Comparison of ENCODE assay signal across 8 cellular contexts in genomic region chr6:106511274-106512047, GRCh38.
DNase-seq lines count a peak whose midpoint lies in the region; ATAC-seq, FAIRE-seq and TF ChIP-seq lines count a peak whose summit lies in the region.

No MANE protein-coding gene starts in this region.

- H3K4me3 ChIP-seq in H1 (ENCODE audit: extremely low read depth in 1 of 4, insufficient read depth in 2 of 4, low read depth in 3 of 4, low read length in 4 of 4) = peak overlapping the region; percentile 37 to 69 (median 56)
- H3K4me3 ChIP-seq in mononuclear cell (ENCODE audit: low read length) = peak overlapping the region; percentile 81
- H3K4me3 ChIP-seq in upper lobe of left lung = peak overlapping the region; percentile 38 to 88 (median 70)

- ATAC-seq in HG02943 (IDR thresholded peaks at IDR 0.05; ENCODE audit: low read depth, unreplicated experiment) = peak; percentile 0
- ATAC-seq in upper lobe of left lung (ENCODE audit: low FRiP score in 2 of 2) = peak; percentile 1 to 53
- no peak for ATAC-seq in HG03025 (IDR thresholded peaks at IDR 0.05; ENCODE audit: low FRiP score, unreplicated experiment)

- H3K36me3 ChIP-seq in H1 (ENCODE audit: control insufficient read depth in 2 of 4, insufficient read depth in 4 of 4, low read length in 3 of 4) (no peaks in the 10 kb centered on the region), upper lobe of left lung (no peaks in the 10 kb centered on the region)

- no peak overlapping the region for H2BK12ac ChIP-seq in H1 (ENCODE audit: low read depth, low read length)

- 3% methylated on average over 27 of the region's 29 CpGs; no CpG with 5 or more reads in 1 of the 2 experiments for WGBS in H1 (ENCODE audit: extremely low coverage in 1 of 2, insufficient coverage in 1 of 2, insufficient read length in 1 of 2, insufficient replicate concordance in 2 of 2, low coverage in 1 of 2, low lambda C conversion rate in 2 of 2, missing lambda C conversion rate in 1 of 2), 2 experiments
- WGBS in upper lobe of left lung, 2 donors = 1 to 3% methylated on average over 3 to 24 of the region's 29 CpGs

- no peak overlapping the region for H2BK120ac ChIP-seq in H1 (replicated peaks; ENCODE audit: low read depth, low read length)

- H2AFZ ChIP-seq in H1 (ENCODE audit: low read length) = no peak overlapping the region

- no peak overlapping the region for H4K8ac ChIP-seq in H1 (ENCODE audit: extremely low read depth, insufficient read depth, low read length)

- H3K18ac ChIP-seq in H1 (ENCODE audit: extremely low read depth, low read length) = no peak overlapping the region; the same call in 1 of the 2 replicates

- no peak overlapping the region for H2BK20ac ChIP-seq in H1 (ENCODE audit: low read length)

- no peak overlapping the region for H3K4ac ChIP-seq in H1 (replicated peaks; ENCODE audit: insufficient read length, low read depth, low read length)

- H2AK5ac ChIP-seq in H1 (ENCODE audit: low read depth, low read length) = no peak overlapping the region

- H2BK5ac ChIP-seq in H1 (ENCODE audit: low read depth, low read length) = no peak overlapping the region

- H3K27me3 ChIP-seq in H1 (replicated peaks in 1 of 4; ENCODE audit: control insufficient read depth in 3 of 4, extremely low read depth in 1 of 4, insufficient read depth in 3 of 4, low read length in 3 of 4) = peaks cover 24 to 57% (median 55%) of the 10 kb centered on the region in 4 experiments
- no peaks in the 10 kb centered on the region for H3K27me3 ChIP-seq in mononuclear cell (ENCODE audit: insufficient read depth, low read length)
- no peaks in the 10 kb centered on the region for H3K27me3 ChIP-seq in upper lobe of left lung

- H3K27ac ChIP-seq in VCaP (peak overlapping the region; percentile 100), H1 (ENCODE audit: low read depth, low read length) (no peak overlapping the region), upper lobe of left lung (peak overlapping the region; percentile 90 to 99 (median 93))

- H3K79me1 ChIP-seq in H1 (ENCODE audit: low read depth, low read length) = no peaks in the 10 kb centered on the region

- TF ChIP-seq CTCF in VCaP (conservative IDR thresholded peaks at IDR 0.05) = no peak
- no peak for TF ChIP-seq CTCF in H1 (IDR thresholded peaks at IDR 0.05; ENCODE audit: control extremely low read depth in 1 of 3, insufficient read depth in 1 of 3, low read depth in 1 of 3, low read length in 3 of 3)
- no peak for TF ChIP-seq CTCF in upper lobe of left lung (IDR thresholded peaks at IDR 0.05)

- H3K79me2 ChIP-seq in H1 (ENCODE audit: control insufficient read depth in 1 of 2, insufficient read depth in 2 of 2, low read length in 2 of 2) = no peaks in the 10 kb centered on the region

- DNase-seq in ELR (ENCODE audit: low read depth) (peak; percentile 70), H1 (ENCODE audit: low read depth in 1 of 2, low spot score in 2 of 2) (peak in 1 of 2 experiments; percentile 62), upper lobe of left lung (peak; percentile 65 to 84), NCI-H1930 (lab: John Stamatoyannopoulos, UW) (no peak)

- no peak for FAIRE-seq in H1 (lab: Jason Lieb, UNC)

- H3K56ac ChIP-seq in H1 (replicated peaks; ENCODE audit: insufficient read length, low read depth, low read length) = no peak overlapping the region

- no peak overlapping the region for H2BK15ac ChIP-seq in H1 (ENCODE audit: low read length)

- no peak for TF ChIP-seq EP300 in H1 (IDR thresholded peaks at IDR 0.05; ENCODE audit: borderline replicate concordance in 1 of 2, low read depth in 2 of 2, low read length in 2 of 2)
- TF ChIP-seq EP300 in upper lobe of left lung (IDR thresholded peaks at IDR 0.05) = no peak

- no peak overlapping the region for H4K5ac ChIP-seq in H1 (ENCODE audit: insufficient read length, low read depth, low read length)

- peak overlapping the region; percentile 92 for H3K4me2 ChIP-seq in H1 (ENCODE audit: insufficient read depth in 1 of 2, low read depth in 2 of 2, low read length in 2 of 2)

- no peak overlapping the region for H3K23ac ChIP-seq in H1 (ENCODE audit: insufficient read length)

- H3K4me1 ChIP-seq in H1 (replicated peaks in 1 of 4; ENCODE audit: control insufficient read depth in 3 of 4, insufficient read depth in 4 of 4, low read length in 3 of 4) (peaks cover 0 to 11% (median 4%) of the 10 kb centered on the region in 4 experiments), mononuclear cell (ENCODE audit: insufficient read depth, low read length) (peaks cover 51% of the 10 kb centered on the region), upper lobe of left lung (peaks cover 17 to 67% (median 32%) of the 10 kb centered on the region in 4 donors)

- no peak for TF ChIP-seq POLR2A in H1 (IDR thresholded peaks at IDR 0.05; ENCODE audit: control extremely low read depth in 1 of 2, low read depth in 2 of 2, low read length in 2 of 2)
- no peak for TF ChIP-seq POLR2A in upper lobe of left lung (IDR thresholded peaks at IDR 0.05)

- H3K9ac ChIP-seq in H1 (replicated peaks in 1 of 4; ENCODE audit: extremely low read depth in 1 of 4, low read depth in 3 of 4, low read length in 3 of 4) = no peak overlapping the region

- POLR2A ChIA-PET in H1 (lab: Charles Lee; ENCODE audit: partially characterized antibody) = interaction anchor here (0.7 to 1.4 kb wide), 3 partner anchors 11 to 463 kb away, joined by 3 to 5 read pairs (median 3); partner anchors contain the start of gene ATG5

- no peaks in the 10 kb centered on the region for H4K20me1 ChIP-seq in H1 (replicated peaks in 1 of 2; ENCODE audit: control insufficient read depth in 1 of 2, insufficient read depth in 2 of 2, low read length in 2 of 2)

- H3K9me3 ChIP-seq in H1 (ENCODE audit: insufficient read depth in 2 of 2, low read depth in 1 of 2, low read length in 1 of 2) = no peaks in the 10 kb centered on the region
- no peaks in the 10 kb centered on the region for H3K9me3 ChIP-seq in mononuclear cell (ENCODE audit: low read depth, low read length)
- no peaks in the 10 kb centered on the region for H3K9me3 ChIP-seq in upper lobe of left lung

- CTCF ChIA-PET in H1 (lab: Charles Lee; ENCODE audit: partially characterized antibody) = interaction anchor here (0.7 to 5.1 kb wide), 16 partner anchors 11 to 486 kb away, joined by 3 to 29 read pairs (median 4); partner anchors contain the start of gene CRYBG1

- no peak overlapping the region for H4K91ac ChIP-seq in H1 (replicated peaks; ENCODE audit: insufficient read length, low read length)

- peaks cover 19% of the 10 kb centered on the region for H3K23me2 ChIP-seq in H1 (ENCODE audit: low read depth, low read length)

- H3K14ac ChIP-seq in H1 (ENCODE audit: insufficient read length) = no peak overlapping the region

- TF ChIP-seq RAD21 in H1 (IDR thresholded peaks at IDR 0.05 in 1 of 2, conservative IDR thresholded peaks at IDR 0.05 in 1 of 2; ENCODE audit: low read depth in 2 of 2, low read length in 2 of 2) = no peak

TF ChIP-seq in H1, 55 proteins besides CTCF, POLR2A, EP300 and RAD21:
- no peak for TF ChIP-seq KDM1A (IDR thresholded peaks at IDR 0.05; ENCODE audit: borderline replicate concordance, low read length)
- peak; percentile 17 for TF ChIP-seq RNF2 (IDR thresholded peaks at IDR 0.05; ENCODE audit: borderline replicate concordance, low read depth, low read length, missing control alignments, poor library complexity, severe bottlenecking)
- no peak for TF ChIP-seq NRF1 (IDR thresholded peaks at IDR 0.05; ENCODE audit: low read depth, low read length)
- 0 out of 2 replicates have a peak, but pooled peaks have one; percentile 31 for TF ChIP-seq SUZ12 (IDR thresholded peaks at IDR 0.05; ENCODE audit: low read length)
- 0 out of 2 replicates have a peak, but pooled peaks have one; percentile 44 for TF ChIP-seq TEAD4 (IDR thresholded peaks at IDR 0.05; ENCODE audit: low read depth, low read length)
- peak in 1 of 2 experiments; percentile 18; a peak in 1 of 4 replicates for TF ChIP-seq SIN3A (conservative IDR thresholded peaks at IDR 0.05 in 1 of 2, IDR thresholded peaks at IDR 0.05 in 1 of 2; ENCODE audit: low read depth in 1 of 2, low read length in 2 of 2)
- no peak for TF ChIP-seq POLR2AphosphoS5 (IDR thresholded peaks at IDR 0.05; ENCODE audit: low read depth, low read length)

Comparison
In these comparisons a context has a peak if more than half of its experiments do, and no peak if none do; other contexts are left out.
1. DNase-seq: peak in ELR (single experiment) and upper lobe of left lung (2 of 2); none in NCI-H1930 (0 of 2).
2. Peak in every context shown above with its lines, with median percentiles within 50 percentile points of each other: H3K4me3 ChIP-seq.